ENCODE assay signal across 10 cellular contexts in genomic region chr21:45309541-45310381, GRCh38. TPM values are rescaled to one million over a fixed set of nuclear protein-coding genes. Genes with fewer than 3 reads are reported as not detected.
DNase-seq lines count a peak whose midpoint lies in the region; ATAC-seq, FAIRE-seq and TF ChIP-seq lines count a peak whose summit lies in the region.
"Had no signal": no experiment of that assay in that cellular context is flagged by ENCODE, and none has a peak within 500 bp of the region (broad histone marks: within the 10 kb centered on the region; RNA-seq: fewer than 3 reads in every experiment).

No MANE protein-coding gene starts in this region.

- no peaks in the 10 kb centered on the region for H3K27me3 ChIP-seq in RWPE2 (ENCODE audit: insufficient read depth, poor library complexity, severe bottlenecking)
- peaks cover 0 to 19% (median 0%) of the 10 kb centered on the region in 4 donors for H3K27me3 ChIP-seq in esophagus squamous epithelium
- no peaks in the 10 kb centered on the region for H3K27me3 ChIP-seq in naive thymus-derived CD4-positive, alpha-beta T cell (ENCODE audit: control insufficient read depth in 2 of 2, insufficient read depth in 2 of 2, low read length in 2 of 2)
- no peaks in the 10 kb centered on the region for H3K27me3 ChIP-seq in transverse colon

- TF ChIP-seq CTCF in RWPE2 (IDR thresholded peaks at IDR 0.05; ENCODE audit: poor library complexity, severe bottlenecking) (no peak), esophagus squamous epithelium (IDR thresholded peaks at IDR 0.05) (no peak), transverse colon (IDR thresholded peaks at IDR 0.05) (no peak)

- H3K27me3 Mint-ChIP-seq in naive thymus-derived CD4-positive, alpha-beta T cell = peaks cover 0 to 15% (median 0%) of the 10 kb centered on the region in 5 donors

- H3K4me3 ChIP-seq in RWPE2 (ENCODE audit: severe bottlenecking) = no peak overlapping the region
- H3K4me3 ChIP-seq in esophagus squamous epithelium = peak overlapping the region in 1 of 4 donors; percentile 15
- no peak overlapping the region for H3K4me3 ChIP-seq in naive thymus-derived CD4-positive, alpha-beta T cell (ENCODE audit: low read length)
- H3K4me3 ChIP-seq in transverse colon = no peak overlapping the region

- H3K36me3 Mint-ChIP-seq in naive thymus-derived CD4-positive, alpha-beta T cell = peaks cover 0 to 9% (median 8%) of the 10 kb centered on the region in 5 donors

- CTCF ChIA-PET in naive thymus-derived CD4-positive, alpha-beta T cell (lab: Charles Lee) = interaction anchor here (0.9 kb wide), 1 partner anchor 8 kb away, joined by 3 read pairs; no protein-coding TSS in a partner anchor

- H3K36me3 ChIP-seq in RWPE2 (ENCODE audit: low read depth) = no peaks in the 10 kb centered on the region
- H3K36me3 ChIP-seq in esophagus squamous epithelium = no peaks in the 10 kb centered on the region
- no peaks in the 10 kb centered on the region for H3K36me3 ChIP-seq in naive thymus-derived CD4-positive, alpha-beta T cell (ENCODE audit: control insufficient read depth in 2 of 3, insufficient read depth in 3 of 3, low read length in 3 of 3)
- H3K36me3 ChIP-seq in transverse colon = no peaks in the 10 kb centered on the region

- no peaks in the 10 kb centered on the region for H3K4me1 ChIP-seq in RWPE2 (ENCODE audit: insufficient read depth, poor library complexity, severe bottlenecking)
- H3K4me1 ChIP-seq in esophagus squamous epithelium = peaks cover 14 to 43% (median 42%) of the 10 kb centered on the region in 3 donors
- H3K4me1 ChIP-seq in naive thymus-derived CD4-positive, alpha-beta T cell (ENCODE audit: control insufficient read depth in 2 of 2, insufficient read depth in 2 of 2, low read length in 2 of 2) = peaks cover 0 to 6% of the 10 kb centered on the region in 2 donors
- peaks cover 0 to 24% (median 19%) of the 10 kb centered on the region in 4 donors for H3K4me1 ChIP-seq in transverse colon

- 60 to 64% methylated on average over 7 to 13 of the region's 20 CpGs for WGBS in esophagus squamous epithelium, 2 donors
- 21 to 72% methylated on average over 3 to 20 of the region's 20 CpGs for WGBS in transverse colon (ENCODE audit: low coverage in 1 of 2), 2 donors

- H3K9me3 Mint-ChIP-seq in naive thymus-derived CD4-positive, alpha-beta T cell = peaks cover 0 to 11% (median 0%) of the 10 kb centered on the region in 11 donors

- peak overlapping the region in 5 of 9 donors; percentile 11 to 65 (median 36) for H3K27ac Mint-ChIP-seq in naive thymus-derived CD4-positive, alpha-beta T cell

- no peaks in the 10 kb centered on the region for H3K9me3 ChIP-seq in RWPE2 (ENCODE audit: severe bottlenecking)
- no peaks in the 10 kb centered on the region for H3K9me3 ChIP-seq in esophagus squamous epithelium
- H3K9me3 ChIP-seq in naive thymus-derived CD4-positive, alpha-beta T cell (ENCODE audit: control insufficient read depth in 2 of 3, low read length in 3 of 3) = no peaks in the 10 kb centered on the region
- no peaks in the 10 kb centered on the region for H3K9me3 ChIP-seq in transverse colon

- in situ Hi-C loops in transverse colon (cut with MboI; ENCODE audit: low pct_ligation_motif_present in 1 of 4, low pct_unique_long_range_greater_than_20kb in 1 of 4, low sequenced_read_pairs in 3 of 4) = no loop called here

- H3K4me1 Mint-ChIP-seq in naive thymus-derived CD4-positive, alpha-beta T cell = peaks cover 0 to 24% (median 8%) of the 10 kb centered on the region in 7 donors
- H3K4me1 Mint-ChIP-seq: naive B cell had no signal

- TF ChIP-seq EP300 in transverse colon (IDR thresholded peaks at IDR 0.05; ENCODE audit: low read depth) = no peak

- intact Hi-C loops in esophagus squamous epithelium (cut with DNase I) = no loop called here
- intact Hi-C loops in naive thymus-derived CD4-positive, alpha-beta T cell (cut with micrococcal nuclease) = loop anchor here in 1 of 2 donors (1.0 kb wide), 1 partner anchor 130 kb away; no protein-coding TSS in a partner anchor
- intact Hi-C loops in transverse colon (cut with DNase I; ENCODE audit: low total_unique reads) = no loop called here

- POLR2A ChIA-PET in naive thymus-derived CD4-positive, alpha-beta T cell (lab: Charles Lee) = interaction anchor here (1.0 kb wide), 1 partner anchor 13 kb away, joined by 4 read pairs; no protein-coding TSS in a partner anchor

- ATAC-seq in RWPE2 (ENCODE audit: low read depth) (0 out of 3 replicates have a peak, but pooled peaks have one; percentile 34), HG03045 (IDR thresholded peaks at IDR 0.05; ENCODE audit: unreplicated experiment) (no peak)
- ATAC-seq in naive thymus-derived CD4-positive, alpha-beta T cell = no peak

- H3K27ac ChIP-seq in RWPE2 (ENCODE audit: poor library complexity, severe bottlenecking) (no peak overlapping the region), esophagus squamous epithelium (peak overlapping the region; percentile 45 to 89 (median 82)), transverse colon (peak overlapping the region; percentile 57 to 80 (median 74))
- H3K27ac ChIP-seq in naive thymus-derived CD4-positive, alpha-beta T cell (ENCODE audit: low read depth, low read length) = no peak overlapping the region

- peak; percentile 34 for DNase-seq in RWPE2 (ENCODE audit: low spot score)
- DNase-seq in esophagus squamous epithelium (lab: John Stamatoyannopoulos, UW) = no peak
- DNase-seq in naive thymus-derived CD4-positive, alpha-beta T cell = no peak
- DNase-seq in transverse colon = no peak
- no peak for DNase-seq in AG08396 (ENCODE audit: low spot score)
- DNase-seq in H54 (ENCODE audit: insufficient read length, low spot score) = no peak
- DNase-seq in NCI-H1930 (lab: John Stamatoyannopoulos, UW) = no peak
- DNase-seq: naive B cell had no signal

- FAIRE-seq in H54 (lab: Jason Lieb, UNC) = no peak

- no peak overlapping the region for H3K4me3 Mint-ChIP-seq in naive thymus-derived CD4-positive, alpha-beta T cell
- H3K4me3 Mint-ChIP-seq: activated naive CD4-positive, alpha-beta T cell treated with anti-CD3 and anti-CD28 coated beads for 36 hours had no signal

- TF ChIP-seq POLR2A in esophagus squamous epithelium (IDR thresholded peaks at IDR 0.05) = no peak
- no peak for TF ChIP-seq POLR2A in transverse colon (IDR thresholded peaks at IDR 0.05)
- no peak; the same call in 1 of the 2 replicates for TF ChIP-seq POLR2A in H54 (IDR thresholded peaks at IDR 0.05; ENCODE audit: low read depth, low read length)

RNA-seq across cellular contexts. Expression of gene POFUT2, which starts 22.1 kb away (rescaled TPM):
- 10 to 100 TPM in 2 of 4 donors, 1 to 10 TPM in 2; 7.9 to 11.4 (median 9.4) TPM for total RNA-seq in esophagus squamous epithelium
- total RNA-seq in naive thymus-derived CD4-positive, alpha-beta T cell = 10 to 100 TPM; 20.1 to 53.3 (median 47.8) TPM
- 1 to 10 TPM; 3.8 to 5.4 TPM for polyA plus RNA-seq in naive thymus-derived CD4-positive, alpha-beta T cell
- total RNA-seq in transverse colon = 10 to 100 TPM; 29.9 to 79.3 (median 33.3) TPM

Comparison
In these comparisons a context has a peak if more than half of its experiments do, and no peak if none do; other contexts are left out.
1. H3K27ac ChIP-seq: peak in esophagus squamous epithelium (4 of 4) and transverse colon (4 of 4); none in RWPE2 (single experiment) and naive thymus-derived CD4-positive, alpha-beta T cell (single experiment).